30 cellular contexts compared by ENCODE assay signal in genomic region chr7:53306846-53307245, GRCh38.
"Had no signal": no experiment of that assay in that cellular context is flagged by ENCODE, and none has a peak within 500 bp of the region (broad histone marks: within the 10 kb centered on the region; RNA-seq: fewer than 3 reads in every experiment).

No MANE protein-coding gene starts in this region.

- H3K9me3 ChIP-seq: ascending aorta, breast epithelium, esophagus muscularis mucosa, gastrocnemius medialis, heart left ventricle had no signal

- H3K27me3 ChIP-seq: ascending aorta, breast epithelium, dorsolateral prefrontal cortex, esophagus muscularis mucosa, foreskin keratinocyte, gastrocnemius medialis, heart left ventricle had no signal

- DNase-seq: activated CD4-positive, alpha-beta memory T cell treated with anti-CD3 and anti-CD28 coated beads, Interleukin-2, amount 10 ng/mL, durations not matched to agents 7 days and 5 days; activated CD4-positive, alpha-beta T cell treated with anti-CD3 and anti-CD28 coated beads for 4 hours; activated CD4-positive, alpha-beta T cell treated with anti-CD3 and anti-CD28 coated beads, Interleukin-2, amount 10 ng/mL, durations not matched to agents 7 days and 5 days; activated CD4-positive, alpha-beta T cell treated with anti-CD3 and anti-CD28 coated beads, Interleukin-2, amount 50 U/mL, for 4 hours; activated CD4-positive, CD25-positive, alpha-beta regulatory T cell; activated CD4-positive, CD25-positive, alpha-beta regulatory T cell treated with anti-CD3 and anti-CD28 coated beads, Interleukin-2, amount 50 U/mL, for 72 hours; activated CD8-positive, alpha-beta memory T cell treated with anti-CD3 and anti-CD28 coated beads, Interleukin-2, amount 50 U/mL, for 48 hours; activated gamma-delta T cell; activated naive CD4-positive, alpha-beta T cell; activated naive CD4-positive, alpha-beta T cell treated with anti-CD3 and anti-CD28 coated beads, Interleukin-2, amount 10 ng/mL, durations not matched to agents 7 days and 5 days; activated naive CD8-positive, alpha-beta T cell treated with anti-CD3 and anti-CD28 coated beads, Interleukin-2, amount 10 ng/mL, durations not matched to agents 7 days and 5 days; activated T-cell treated with anti-CD3 and anti-CD28 coated beads for 4 hours; activated T-cell treated with anti-CD3 and anti-CD28 coated beads, Interleukin-2, amount 50 U/mL, for 24 hours; activated T-cell treated with anti-CD3 and anti-CD28 coated beads, Interleukin-2, amount 50 U/mL, for 72 hours; dorsolateral prefrontal cortex; effector memory CD4-positive, alpha-beta T cell; endodermal cell; erythroblast; foreskin keratinocyte; gastrocnemius medialis; glutamatergic neuron; heart left ventricle; T-helper 1 cell; T-helper 17 cell; T1000 had no signal

- H3K36me3 ChIP-seq: ascending aorta, breast epithelium, esophagus muscularis mucosa, gastrocnemius medialis, heart left ventricle had no signal

- H3K27ac ChIP-seq: ascending aorta, breast epithelium, coronary artery, dorsolateral prefrontal cortex, esophagus muscularis mucosa, foreskin keratinocyte, gastrocnemius medialis, heart left ventricle had no signal

- ATAC-seq: activated naive CD4-positive, alpha-beta T cell treated with anti-CD3 and anti-CD28 coated beads, Interleukin-2, amount 50 U/mL, for 72 hours; activated T-cell treated with anti-CD3 and anti-CD28 coated beads, Interleukin-2, amount 50 U/mL, for 72 hours; foreskin keratinocyte; gastrocnemius medialis; heart left ventricle; T-helper 17 cell had no signal

- H3K4me3 ChIP-seq: ascending aorta, breast epithelium, coronary artery, dorsolateral prefrontal cortex, esophagus muscularis mucosa, gastrocnemius medialis, heart left ventricle had no signal

- H3K4me1 ChIP-seq: ascending aorta, breast epithelium, foreskin keratinocyte, gastrocnemius medialis, heart left ventricle had no signal
